23 cellular contexts compared by ENCODE assay signal in the genomic region with DNA sequence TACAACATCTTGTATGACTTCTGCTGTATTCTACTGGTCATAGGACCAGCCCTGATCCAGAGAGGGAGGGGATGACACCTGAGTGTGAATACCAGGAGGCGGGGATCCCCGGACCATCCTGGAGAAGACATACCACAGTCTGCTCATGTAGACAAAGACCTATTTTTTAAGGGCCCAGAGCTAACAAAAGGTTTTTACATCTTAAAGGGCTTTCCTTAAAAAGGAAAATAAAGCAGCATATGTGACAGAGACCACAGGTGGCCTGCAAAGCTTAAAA. TPM values are rescaled to one million over a fixed set of nuclear protein-coding genes. Genes with fewer than 3 reads are reported as not detected.
DNase-seq lines count a peak whose midpoint lies in the region; ATAC-seq lines count a peak whose summit lies in the region.
"Had no signal": no experiment of that assay in that cellular context is flagged by ENCODE, and none has a peak within 500 bp of the region (broad histone marks: within the 10 kb centered on the region; RNA-seq: fewer than 3 reads in every experiment).

No MANE protein-coding gene starts in this region.

- no peak for ATAC-seq in stimulated activated naive CD8-positive, alpha-beta T cell treated with anti-CD3 and anti-CD28 coated beads, Interleukin-15, amount 100 ng/mL, for 72 hours
- no peak for ATAC-seq in activated T-helper 17 cell treated with anti-CD3 and anti-CD28 coated beads, Interleukin-2, amount 50 U/mL, for 72 hours (replicated peaks)
- no peak for ATAC-seq in naive thymus-derived CD4-positive, alpha-beta T cell
- no peak for ATAC-seq in GM19328 (IDR thresholded peaks at IDR 0.05; ENCODE audit: unreplicated experiment)
- ATAC-seq: activated CD8-positive, alpha-beta T cell treated with anti-CD3 and anti-CD28 coated beads, Interleukin-2, amount 10 ng/mL, durations not matched to agents 7 days and 5 days; activated naive CD4-positive, alpha-beta T cell treated with anti-CD3 and anti-CD28 coated beads, Interleukin-2, amount 50 U/mL, for 72 hours; left ventricle myocardium superior had no signal

- no peak overlapping the region for H3K56ac ChIP-seq in mesendoderm (ENCODE audit: low read length)

- H4K5ac ChIP-seq in mesendoderm (ENCODE audit: low read length) = no peak overlapping the region

- no peak overlapping the region for H3K4me3 Mint-ChIP-seq in stimulated activated naive CD8-positive, alpha-beta T cell treated with anti-CD3 and anti-CD28 coated beads, Interleukin-15, Interleukin-2, amounts not matched to agents 100 ng/mL and 50 ng/mL, for 24 hours
- H3K4me3 Mint-ChIP-seq in stimulated activated naive CD8-positive, alpha-beta T cell treated with anti-CD3 and anti-CD28 coated beads, Interleukin-15, amount 100 ng/mL, for 72 hours = no peak overlapping the region
- H3K4me3 Mint-ChIP-seq in activated T-helper 17 cell treated with anti-CD3 and anti-CD28 coated beads, Interleukin-2, amount 50 U/mL, for 72 hours = no peak overlapping the region
- no peak overlapping the region for H3K4me3 Mint-ChIP-seq in naive thymus-derived CD4-positive, alpha-beta T cell
- H3K4me3 Mint-ChIP-seq: activated CD8-positive, alpha-beta T cell treated with anti-CD3 and anti-CD28 coated beads, Interleukin-2, amount 10 ng/mL, durations not matched to agents 7 days and 5 days; T-helper 2 cell treated with Interferon-gamma antibody and Interleukin-4, amounts not matched to agents 5 μg/mL and 100 μg/mL, for 36 hours had no signal

- H3K79me1 ChIP-seq in mesendoderm (ENCODE audit: low read length) = peaks cover 16% of the 10 kb centered on the region

- no peak overlapping the region for H4K8ac ChIP-seq in mesendoderm (ENCODE audit: low read depth, low read length)

- CTCF ChIA-PET in naive thymus-derived CD4-positive, alpha-beta T cell (lab: Charles Lee) = interaction anchor here (0.6 to 1.2 kb wide), 2 partner anchors 20 to 21 kb away, joined by 3 to 4 read pairs; no protein-coding TSS in a partner anchor

- no peak overlapping the region for H2AK5ac ChIP-seq in mesendoderm (ENCODE audit: low read length)

- H2BK120ac ChIP-seq in mesendoderm (ENCODE audit: low read depth, low read length) = no peak overlapping the region

- H3K36me3 ChIP-seq in mesendoderm (ENCODE audit: control insufficient read depth, insufficient read depth, low read length) = no peaks in the 10 kb centered on the region
- no peaks in the 10 kb centered on the region for H3K36me3 ChIP-seq in naive thymus-derived CD4-positive, alpha-beta T cell (ENCODE audit: control insufficient read depth in 2 of 3, insufficient read depth in 3 of 3, low read length in 3 of 3)

- H2BK15ac ChIP-seq in mesendoderm (replicated peaks; ENCODE audit: low read depth) = no peak overlapping the region

- peaks cover 93% of the 10 kb centered on the region for H3K4me1 Mint-ChIP-seq in stimulated activated naive CD8-positive, alpha-beta T cell treated with anti-CD3 and anti-CD28 coated beads, Interleukin-15, Interleukin-2, amounts not matched to agents 100 ng/mL and 50 ng/mL, for 24 hours (ENCODE audit: low read depth)
- H3K4me1 Mint-ChIP-seq in stimulated activated naive CD8-positive, alpha-beta T cell treated with anti-CD3 and anti-CD28 coated beads, Interleukin-15, amount 100 ng/mL, for 72 hours = peaks cover 84% of the 10 kb centered on the region
- peaks cover 76% of the 10 kb centered on the region for H3K4me1 Mint-ChIP-seq in activated T-helper 17 cell treated with anti-CD3 and anti-CD28 coated beads, Interleukin-2, amount 50 U/mL, for 72 hours
- H3K4me1 Mint-ChIP-seq in naive thymus-derived CD4-positive, alpha-beta T cell = peaks cover 67 to 96% (median 84%) of the 10 kb centered on the region in 7 donors

- H3K18ac ChIP-seq in mesendoderm (ENCODE audit: low read length) = no peak overlapping the region

- H3K27me3 Mint-ChIP-seq in stimulated activated naive CD8-positive, alpha-beta T cell treated with anti-CD3 and anti-CD28 coated beads, Interleukin-15, Interleukin-2, amounts not matched to agents 100 ng/mL and 50 ng/mL, for 24 hours = no peaks in the 10 kb centered on the region
- no peaks in the 10 kb centered on the region for H3K27me3 Mint-ChIP-seq in stimulated activated naive CD8-positive, alpha-beta T cell treated with anti-CD3 and anti-CD28 coated beads, Interleukin-15, amount 100 ng/mL, for 72 hours
- no peaks in the 10 kb centered on the region for H3K27me3 Mint-ChIP-seq in activated T-helper 17 cell treated with anti-CD3 and anti-CD28 coated beads, Interleukin-2, amount 50 U/mL, for 72 hours
- no peaks in the 10 kb centered on the region for H3K27me3 Mint-ChIP-seq in naive thymus-derived CD4-positive, alpha-beta T cell
- H3K27me3 Mint-ChIP-seq: CD8-positive, alpha-beta memory T cell had no signal

- H3K4me2 ChIP-seq in mesendoderm (ENCODE audit: low read length) = no peak overlapping the region
- H3K4me2 ChIP-seq: PC-9 had no signal

- no peak for DNase-seq in stimulated activated naive CD8-positive, alpha-beta T cell treated with anti-CD3 and anti-CD28 coated beads, Interleukin-15, amount 100 ng/mL, for 72 hours
- DNase-seq in mesendoderm (peak; percentile 62), Ammon's horn (ENCODE audit: low spot score) (no peak)
- no peak for DNase-seq in naive thymus-derived CD4-positive, alpha-beta T cell
- no peak for DNase-seq in activated effector memory CD4-positive, alpha-beta T cell treated with Interleukin-2 at 50 U/mL for 16 hours
- DNase-seq: activated CD4-positive, alpha-beta T cell treated with anti-CD3 and anti-CD28 coated beads for 4 hours; activated CD8-positive, alpha-beta T cell treated with anti-CD3 and anti-CD28 coated beads, Interleukin-2, amount 10 ng/mL, durations not matched to agents 7 days and 5 days; CD8-positive, alpha-beta memory T cell; DMS 273 treated with DMSO at 0.1 percent for 48 hours; EL; left ventricle myocardium superior; MM.1S; NCI-H2029; NCI-H524; PC-9; Right ventricle myocardium superior; stimulated activated CD4-positive, alpha-beta T cell treated with anti-CD3 and anti-CD28 coated beads, Interleukin-4, amount 100 ng/mL, for 1 hour had no signal

- no peak overlapping the region for H2BK5ac ChIP-seq in mesendoderm (ENCODE audit: low read length)

- no peak overlapping the region for H3K9ac ChIP-seq in mesendoderm (ENCODE audit: low read length)

- peak overlapping the region; percentile 17 for H3K27ac Mint-ChIP-seq in stimulated activated naive CD8-positive, alpha-beta T cell treated with anti-CD3 and anti-CD28 coated beads, Interleukin-15, Interleukin-2, amounts not matched to agents 100 ng/mL and 50 ng/mL, for 24 hours
- H3K27ac Mint-ChIP-seq in stimulated activated naive CD8-positive, alpha-beta T cell treated with anti-CD3 and anti-CD28 coated beads, Interleukin-15, amount 100 ng/mL, for 72 hours = no peak overlapping the region
- H3K27ac Mint-ChIP-seq in activated T-helper 17 cell treated with anti-CD3 and anti-CD28 coated beads, Interleukin-2, amount 50 U/mL, for 72 hours = peak overlapping the region; percentile 51
- peak overlapping the region in 1 of 9 donors; percentile 21 for H3K27ac Mint-ChIP-seq in naive thymus-derived CD4-positive, alpha-beta T cell
- H3K27ac Mint-ChIP-seq: activated CD8-positive, alpha-beta T cell treated with anti-CD3 and anti-CD28 coated beads, Interleukin-2, amount 10 ng/mL, durations not matched to agents 7 days and 5 days; activated naive CD4-positive, alpha-beta T cell treated with anti-CD3 and anti-CD28 coated beads, Interleukin-2, amount 50 U/mL, for 72 hours; activated T-helper 2 cell treated with anti-CD3 and anti-CD28 coated beads, Interferon-gamma antibody, Interleukin-2, Interleukin-4, amounts not matched to agents 10 μg/mL and 5 μg/mL and 100 μg/mL, durations not matched to agents 14 hours and 24 hours and 36 hours; T-helper 2 cell treated with Interferon-gamma antibody and Interleukin-4, amounts not matched to agents 5 μg/mL and 100 μg/mL, for 36 hours had no signal

- H3K9me3 ChIP-seq in naive thymus-derived CD4-positive, alpha-beta T cell (ENCODE audit: control insufficient read depth in 2 of 3, low read length in 3 of 3) = no peaks in the 10 kb centered on the region

- no peak overlapping the region for H3K4ac ChIP-seq in mesendoderm (ENCODE audit: low read depth, low read length)

- no peak overlapping the region for H3K4me3 ChIP-seq in mesendoderm (ENCODE audit: low read length)
- no peak overlapping the region for H3K4me3 ChIP-seq in naive thymus-derived CD4-positive, alpha-beta T cell (ENCODE audit: low read length)
- H3K4me3 ChIP-seq: PC-9 had no signal

- H3K27ac ChIP-seq in mesendoderm (ENCODE audit: low read depth, low read length) = no peak overlapping the region
- no peak overlapping the region for H3K27ac ChIP-seq in naive thymus-derived CD4-positive, alpha-beta T cell (ENCODE audit: low read depth, low read length)
- H3K27ac ChIP-seq: PC-9 had no signal

- no CpG with 5 or more reads among the region's 2 CpGs for WGBS in mesendoderm (ENCODE audit: extremely low coverage, insufficient coverage, low lambda C conversion rate)

- H3K23ac ChIP-seq in mesendoderm (ENCODE audit: low read length) = no peak overlapping the region

- intact Hi-C loops in naive thymus-derived CD4-positive, alpha-beta T cell (cut with micrococcal nuclease) = no loop called here

- no peaks in the 10 kb centered on the region for H3K27me3 ChIP-seq in mesendoderm (ENCODE audit: insufficient read depth, low read length, poor library complexity)
- H3K27me3 ChIP-seq in naive thymus-derived CD4-positive, alpha-beta T cell (ENCODE audit: control insufficient read depth in 2 of 2, insufficient read depth in 2 of 2, low read length in 2 of 2) = no peaks in the 10 kb centered on the region

- H3K36me3 Mint-ChIP-seq in stimulated activated naive CD8-positive, alpha-beta T cell treated with anti-CD3 and anti-CD28 coated beads, Interleukin-15, Interleukin-2, amounts not matched to agents 100 ng/mL and 50 ng/mL, for 24 hours (ENCODE audit: low read depth) = peaks cover 3% of the 10 kb centered on the region
- H3K36me3 Mint-ChIP-seq in activated T-helper 17 cell treated with anti-CD3 and anti-CD28 coated beads, Interleukin-2, amount 50 U/mL, for 72 hours (ENCODE audit: low read depth) = peaks cover 12% of the 10 kb centered on the region
- peaks cover 0 to 11% (median 6%) of the 10 kb centered on the region in 5 donors for H3K36me3 Mint-ChIP-seq in naive thymus-derived CD4-positive, alpha-beta T cell

- POLR2A ChIA-PET in naive thymus-derived CD4-positive, alpha-beta T cell (lab: Charles Lee) = interaction anchor here (1.7 to 4.8 kb wide), 2 partner anchors 18 to 38 kb away, joined by 3 to 16 read pairs; no protein-coding TSS in a partner anchor

- H3K9me3 Mint-ChIP-seq in stimulated activated naive CD8-positive, alpha-beta T cell treated with anti-CD3 and anti-CD28 coated beads, Interleukin-15, Interleukin-2, amounts not matched to agents 100 ng/mL and 50 ng/mL, for 24 hours = no peaks in the 10 kb centered on the region
- H3K9me3 Mint-ChIP-seq in stimulated activated naive CD8-positive, alpha-beta T cell treated with anti-CD3 and anti-CD28 coated beads, Interleukin-15, amount 100 ng/mL, for 72 hours = no peaks in the 10 kb centered on the region
- H3K9me3 Mint-ChIP-seq in activated T-helper 17 cell treated with anti-CD3 and anti-CD28 coated beads, Interleukin-2, amount 50 U/mL, for 72 hours = no peaks in the 10 kb centered on the region
- H3K9me3 Mint-ChIP-seq in naive thymus-derived CD4-positive, alpha-beta T cell = no peaks in the 10 kb centered on the region
- H3K9me3 Mint-ChIP-seq: activated naive CD4-positive, alpha-beta T cell treated with anti-CD3 and anti-CD28 coated beads, Interleukin-2, amount 50 U/mL, for 72 hours; activated T-helper 2 cell treated with anti-CD3 and anti-CD28 coated beads, Interferon-gamma antibody, Interleukin-2, Interleukin-4, amounts not matched to agents 10 μg/mL and 5 μg/mL and 100 μg/mL, durations not matched to agents 14 hours and 24 hours and 36 hours; CD8-positive, alpha-beta memory T cell; T-helper 2 cell treated with Interferon-gamma antibody and Interleukin-4, amounts not matched to agents 5 μg/mL and 100 μg/mL, for 36 hours had no signal

- peaks cover 20% of the 10 kb centered on the region for H3K4me1 ChIP-seq in mesendoderm (ENCODE audit: control insufficient read depth, low read depth, low read length)
- H3K4me1 ChIP-seq in naive thymus-derived CD4-positive, alpha-beta T cell (ENCODE audit: control insufficient read depth in 2 of 2, insufficient read depth in 2 of 2, low read length in 2 of 2) = peaks cover 22 to 36% of the 10 kb centered on the region in 2 donors

- H3K79me2 ChIP-seq in mesendoderm (ENCODE audit: control insufficient read depth, insufficient read depth, low read length) = peaks cover 29% of the 10 kb centered on the region

RNA-seq across cellular contexts. Expression of a gene that starts 43.8 kb away (rescaled TPM):
- total RNA-seq in activated T-helper 17 cell treated with anti-CD3 and anti-CD28 coated beads, Interleukin-2, amount 50 U/mL, for 72 hours = 100 to 1,000 TPM; 147 to 167 TPM
- 43.2 TPM for polyA plus RNA-seq in mesendoderm (2013, experiment 1 of 2)
- polyA plus RNA-seq in mesendoderm (2013, experiment 2 of 2) = 44.5 TPM
- 100 to 1,000 TPM in 2 of 5 experiments, 10 to 100 TPM in 3; 81.1 to 181 (median 85.8) TPM for total RNA-seq in naive thymus-derived CD4-positive, alpha-beta T cell
- polyA plus RNA-seq in naive thymus-derived CD4-positive, alpha-beta T cell = 1 to 10 TPM; 1.2 to 4.7 TPM

Comparison
In these comparisons a context has a peak if more than half of its experiments do, and no peak if none do; other contexts are left out.
1. H3K27ac Mint-ChIP-seq: peak in stimulated activated naive CD8-positive, alpha-beta T cell treated with anti-CD3 and anti-CD28 coated beads, Interleukin-15, Interleukin-2, amounts not matched to agents 100 ng/mL and 50 ng/mL, for 24 hours (single experiment) and activated T-helper 17 cell treated with anti-CD3 and anti-CD28 coated beads, Interleukin-2, amount 50 U/mL, for 72 hours (single experiment); none in stimulated activated naive CD8-positive, alpha-beta T cell treated with anti-CD3 and anti-CD28 coated beads, Interleukin-15, amount 100 ng/mL, for 72 hours (0 of 2).